8 cellular contexts compared by ENCODE assay signal in the genomic region with DNA sequence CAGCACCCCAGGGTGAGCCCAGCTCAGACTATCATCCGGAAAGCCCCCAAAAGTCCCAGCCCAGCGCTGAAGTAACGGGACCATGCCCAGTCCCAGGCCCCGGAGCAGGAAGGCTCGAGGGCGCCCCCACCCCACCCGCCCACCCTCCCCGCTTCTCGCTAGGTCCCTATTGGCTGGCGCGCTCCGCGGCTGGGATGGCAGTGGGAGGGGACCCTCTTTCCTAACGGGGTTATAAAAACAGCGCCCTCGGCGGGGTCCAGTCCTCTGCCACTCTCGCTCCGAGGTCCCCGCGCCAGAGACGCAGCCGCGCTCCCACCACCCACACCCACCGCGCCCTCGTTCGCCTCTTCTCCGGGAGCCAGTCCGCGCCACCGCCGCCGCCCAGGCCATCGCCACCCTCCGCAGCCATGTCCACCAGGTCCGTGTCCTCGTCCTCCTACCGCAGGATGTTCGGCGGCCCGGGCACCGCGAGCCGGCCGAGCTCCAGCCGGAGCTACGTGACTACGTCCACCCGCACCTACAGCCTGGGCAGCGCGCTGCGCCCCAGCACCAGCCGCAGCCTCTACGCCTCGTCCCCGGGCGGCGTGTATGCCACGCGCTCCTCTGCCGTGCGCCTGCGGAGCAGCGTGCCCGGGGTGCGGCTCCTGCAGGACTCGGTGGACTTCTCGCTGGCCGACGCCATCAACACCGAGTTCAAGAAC. TPM values are rescaled to one million over a fixed set of nuclear protein-coding genes. Genes with fewer than 3 reads are reported as not detected.
DNase-seq lines count a peak whose midpoint lies in the region; ATAC-seq and TF ChIP-seq lines count a peak whose summit lies in the region.

No MANE protein-coding gene starts in this region.

- H3K36me3 ChIP-seq in H7 (replicated peaks; ENCODE audit: control insufficient read depth, insufficient read depth, low read length) (peaks cover 8% of the 10 kb centered on the region), PC-3 (ENCODE audit: low read depth, low read length) (peaks cover 21% of the 10 kb centered on the region)

- ATAC-seq in PC-3: peak; percentile 53
- peak; percentile 34 for ATAC-seq in activated T-helper 17 cell treated with anti-CD3 and anti-CD28 coated beads, Interleukin-2, amount 50 U/mL, for 72 hours (replicated peaks)

- H3K27ac Mint-ChIP-seq in activated T-helper 17 cell treated with anti-CD3 and anti-CD28 coated beads, Interleukin-2, amount 50 U/mL, for 72 hours: peak overlapping the region; percentile 97

- H3K27ac ChIP-seq in PC-3 (ENCODE audit: low read length): peak overlapping the region; percentile 92
- H3K27ac ChIP-seq in temporal lobe (ENCODE audit: low read depth, low read length): peak overlapping the region; percentile 72

- H3K4me2 ChIP-seq in PC-3 (ENCODE audit: low read length): peak overlapping the region; percentile 83

- peaks cover 31% of the 10 kb centered on the region for H3K79me2 ChIP-seq in PC-3 (ENCODE audit: low read length)

- no peaks in the 10 kb centered on the region for H3K9me3 ChIP-seq in PC-3 (ENCODE audit: low read length)

- no peaks in the 10 kb centered on the region for H3K9me2 ChIP-seq in PC-3 (replicated peaks; ENCODE audit: low read length)

- peak overlapping the region; percentile 96 for H3K9ac ChIP-seq in PC-3 (ENCODE audit: low read length)

- intact Hi-C loops in PC-3 (cut with micrococcal nuclease): loop anchor here (1.0 to 5.0 kb wide), 2 partner anchors 29 to 152 kb away; no protein-coding TSS in a partner anchor

- DNase-seq in DMS114 treated with DMSO at 0.1 percent for 48 hours (lab: John Stamatoyannopoulos, UW; ENCODE audit: unreplicated experiment) (peak; percentile 74), H7 (peak; percentile 85), PC-3 (peak; percentile 40), fibroblast of the aortic adventitia (ENCODE audit: low read depth) (peak; percentile 94), nucleus accumbens (lab: John Stamatoyannopoulos, UW) (peak in 42 of 56 donors; percentile 4 to 76 (median 32)), NCI-H526 (lab: John Stamatoyannopoulos, UW) (no peak)

- no peaks in the 10 kb centered on the region for H3F3A ChIP-seq in PC-3 (ENCODE audit: low read length, unreplicated experiment)

- H3K27me3 ChIP-seq in H7 (ENCODE audit: control insufficient read depth, insufficient read depth, low read length) (peaks cover 24% of the 10 kb centered on the region; the same call in 1 of the 2 replicates), PC-3 (ENCODE audit: low read length) (no peaks in the 10 kb centered on the region)

- peaks cover 71% of the 10 kb centered on the region for H3K36me3 Mint-ChIP-seq in activated T-helper 17 cell treated with anti-CD3 and anti-CD28 coated beads, Interleukin-2, amount 50 U/mL, for 72 hours (ENCODE audit: low read depth)

- H3K4me3 Mint-ChIP-seq in activated T-helper 17 cell treated with anti-CD3 and anti-CD28 coated beads, Interleukin-2, amount 50 U/mL, for 72 hours: peak overlapping the region; percentile 87

- no peaks in the 10 kb centered on the region for H3K27me3 Mint-ChIP-seq in activated T-helper 17 cell treated with anti-CD3 and anti-CD28 coated beads, Interleukin-2, amount 50 U/mL, for 72 hours

- peaks cover 10% of the 10 kb centered on the region for H3K4me1 ChIP-seq in PC-3 (ENCODE audit: insufficient read depth, low read length)

- no peaks in the 10 kb centered on the region for H3K9me3 Mint-ChIP-seq in activated T-helper 17 cell treated with anti-CD3 and anti-CD28 coated beads, Interleukin-2, amount 50 U/mL, for 72 hours

- peaks cover 29% of the 10 kb centered on the region for H3K4me1 Mint-ChIP-seq in activated T-helper 17 cell treated with anti-CD3 and anti-CD28 coated beads, Interleukin-2, amount 50 U/mL, for 72 hours

- CTCF ChIA-PET in PC-3 (lab: Charles Lee): interaction anchor here (0.6 kb wide), 1 partner anchor 154 kb away, joined by 3 read pairs; no protein-coding TSS in a partner anchor

- H2AFZ ChIP-seq in PC-3 (ENCODE audit: low read length): peak overlapping the region; percentile 73

- POLR2A ChIA-PET in PC-3 (lab: Charles Lee; ENCODE audit: unreplicated experiment): interaction anchor here (0.5 to 0.8 kb wide), 6 partner anchors 15 to 366 kb away, joined by 3 to 8 read pairs (median 4); no protein-coding TSS in a partner anchor

- no peak for TF ChIP-seq CTCF in PC-3 (conservative IDR thresholded peaks at IDR 0.05; ENCODE audit: low read depth, low read length)
- no peak for TF ChIP-seq CTCF in fibroblast of the aortic adventitia (IDR thresholded peaks at IDR 0.05; ENCODE audit: insufficient read depth, low read length)

- H3K4me3 ChIP-seq in H7 (ENCODE audit: insufficient read depth, low read depth, low read length) (peak overlapping the region; percentile 93), PC-3 (ENCODE audit: low read length) (peak overlapping the region; percentile 87), fibroblast of the aortic adventitia (ENCODE audit: low read depth, low read length) (peak overlapping the region; percentile 98)

- BruUV-seq in PC-3 (replicated peaks; lab: Mats Ljungman, UMichigan): TSS peak; percentile 29

- H4K20me1 ChIP-seq in PC-3 (ENCODE audit: low read length): peaks cover 16% of the 10 kb centered on the region

RNA-seq across cellular contexts. Expression of gene VIM, which starts 1.1 kb away (rescaled TPM):
- 1,966 TPM in 2 replicates for total RNA-seq in H7 (2014; rRNA removed; shearing (Covaris generic))
- 469 and 506 TPM in 2 replicates for total RNA-seq in PC-3 (2014; rRNA removed)
- total RNA-seq in activated T-helper 17 cell treated with anti-CD3 and anti-CD28 coated beads, Interleukin-2, amount 50 U/mL, for 72 hours: 1,000 to 10,000 TPM; 1,131 to 1,699 TPM
- 10,091 and 12,680 TPM in 2 replicates for total RNA-seq in fibroblast of the aortic adventitia (ENCODE audit: low replicate concordance)
- total RNA-seq in temporal lobe: 268 TPM

RNA-seq across cellular contexts. Expression of gene TRDMT1, which starts 27.7 kb away (rescaled TPM):
- total RNA-seq in H7 (2014; rRNA removed; shearing (Covaris generic)): 8.0 and 8.6 TPM in 2 replicates
- 1.3 and 2.0 TPM in 2 replicates for total RNA-seq in PC-3 (2014; rRNA removed)
- 1 to 10 TPM; 3.3 to 6.7 TPM for total RNA-seq in activated T-helper 17 cell treated with anti-CD3 and anti-CD28 coated beads, Interleukin-2, amount 50 U/mL, for 72 hours
- 11.9 and 19.1 TPM in 2 replicates for total RNA-seq in fibroblast of the aortic adventitia (ENCODE audit: low replicate concordance)
- 15.2 TPM for total RNA-seq in temporal lobe

Comparison
In these comparisons a context has a peak if more than half of its experiments do, and no peak if none do; other contexts are left out.
1. DNase-seq: peak in DMS114 treated with DMSO at 0.1 percent for 48 hours (single experiment), H7 (single experiment), PC-3 (single experiment), fibroblast of the aortic adventitia (single experiment) and nucleus accumbens (42 of 56); none in NCI-H526 (0 of 2).
2. Peak in every context shown above with its lines, with median percentiles within 50 percentile points of each other: H3K4me3 ChIP-seq.